ENCODE assay signal across 1 cellular context in the genomic region with DNA sequence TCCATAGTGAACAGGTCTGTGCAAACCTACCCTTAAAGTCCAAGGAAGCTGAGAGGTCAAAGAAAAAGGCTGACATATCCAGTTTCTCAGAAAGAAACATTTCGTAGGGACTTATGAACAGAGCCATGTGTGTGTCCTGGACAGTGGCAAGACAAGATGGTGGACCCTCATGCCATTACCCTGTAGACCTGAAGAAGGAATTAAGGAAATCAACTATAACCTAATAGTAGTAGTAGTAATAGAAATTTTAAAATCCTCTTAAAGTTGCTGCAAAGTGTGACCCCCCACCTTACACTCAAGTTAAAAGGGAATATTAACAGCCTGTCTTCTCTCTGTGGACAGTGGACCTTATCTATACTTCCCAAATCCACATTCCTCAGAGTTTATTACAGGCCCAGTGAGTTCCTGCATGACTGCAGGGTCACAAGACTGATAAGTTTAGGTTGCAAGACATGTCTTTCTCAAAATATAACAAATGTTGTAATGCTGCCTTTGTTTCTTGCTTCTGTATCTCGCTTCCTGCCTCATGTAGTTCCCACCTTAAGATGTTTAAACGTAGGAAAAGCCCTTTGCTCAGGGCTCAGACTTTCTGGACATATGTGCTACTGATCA.
TF ChIP-seq lines count a peak whose summit lies in the region.

No MANE protein-coding gene starts in this region.

TF ChIP-seq in K562, 482 proteins besides CTCF, POLR2A, EP300 and RAD21 (continued from another document):
- no peak for TF ChIP-seq ARID3B (CRISPR knock-in tag; IDR thresholded peaks at IDR 0.05; ENCODE audit: borderline replicate concordance)
- TF ChIP-seq SRF (CRISPR knock-in tag; IDR thresholded peaks at IDR 0.05), result no peak
- TF ChIP-seq STAG1 (CRISPR knock-in tag; IDR thresholded peaks at IDR 0.05; ENCODE audit: borderline replicate concordance), result no peak
- TF ChIP-seq IRF9 (tag; IDR thresholded peaks at IDR 0.05), result no peak
